In the genomic region with DNA sequence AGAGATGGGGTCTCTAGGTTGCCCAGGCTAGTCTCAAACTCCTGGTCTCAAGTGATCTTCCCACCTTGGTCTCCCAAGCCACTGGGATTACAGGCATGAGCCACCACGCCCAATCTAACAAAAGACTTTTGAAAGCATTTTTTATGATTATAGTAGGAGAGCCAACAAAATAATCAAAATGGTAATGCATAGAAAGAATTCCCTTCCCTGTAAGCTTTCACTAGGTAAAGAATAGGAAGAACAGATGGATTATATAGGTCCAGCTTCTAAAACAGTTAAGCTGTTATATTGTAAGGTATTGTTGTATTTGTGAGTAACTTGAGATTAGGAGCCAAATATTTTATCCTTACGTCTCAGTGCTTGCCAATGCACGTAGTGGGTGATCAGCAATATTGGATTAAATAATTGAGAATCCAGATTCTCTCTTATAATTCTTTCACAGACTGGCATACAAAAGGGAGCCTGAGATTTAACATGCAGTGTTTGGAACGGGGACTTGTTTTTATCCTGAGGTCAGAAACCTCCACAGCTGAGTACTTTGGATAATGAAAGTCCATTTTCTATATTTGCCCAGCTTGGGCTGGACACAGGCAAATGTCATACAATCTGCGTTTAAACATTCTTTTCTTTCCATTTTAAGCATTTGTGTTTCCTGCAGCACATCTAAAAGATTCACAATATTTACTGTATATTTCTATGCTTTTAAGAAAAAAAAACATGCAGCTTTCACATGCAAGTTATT, we compare ENCODE assay signal across 16 cellular contexts.
DNase-seq lines count a peak whose midpoint lies in the region; ATAC-seq and TF ChIP-seq lines count a peak whose summit lies in the region.
"Had no signal": no experiment of that assay in that cellular context is flagged by ENCODE, and none has a peak within 500 bp of the region (broad histone marks: within the 10 kb centered on the region; RNA-seq: fewer than 3 reads in every experiment).

No MANE protein-coding gene starts in this region.

- 89% methylated on average over 5 of the region's 5 CpGs for WGBS in smooth muscle cell (ENCODE audit: low lambda C conversion rate)

- no peak overlapping the region for H3K9ac ChIP-seq in smooth muscle cell (ENCODE audit: low read depth)

- no peak for ATAC-seq in GM19397 (IDR thresholded peaks at IDR 0.05; ENCODE audit: unreplicated experiment)
- ATAC-seq: natural killer cell treated with Interleukin-12 subunit alpha and Interleukin-12 subunit beta and Interleukin-15 and Interleukin-18, amount 100 ng/mL, for 72 hours had no signal

- DNase-seq in NCI-H1930 (lab: John Stamatoyannopoulos, UW) (peak; percentile 36 to 41), caudate nucleus (lab: John Stamatoyannopoulos, UW) (no peak), lung microvascular endothelial cell (ENCODE audit: low read depth in 2 of 2) (peak; percentile 33 to 79), smooth muscle cell (lab: John Stamatoyannopoulos, UW; ENCODE audit: unreplicated experiment) (no peak), T1000 (lab: John Stamatoyannopoulos, UW) (no peak)
- no peak for DNase-seq in effector memory CD4-positive, alpha-beta T cell
- DNase-seq in stimulated activated CD4-positive, alpha-beta T cell treated with anti-CD3 and anti-CD28 coated beads, Interleukin-12 subunit alpha, Interleukin-12 subunit beta, amount 100 ng/mL, for 4 hours = no peak
- DNase-seq: DMS 273 treated with DMSO at 0.1 percent for 48 hours, glutamatergic neuron, IMR-90, kidney, NCI-H1048, NCI-H524, T-helper 9 cell had no signal

- no peaks in the 10 kb centered on the region for H3K36me3 ChIP-seq in smooth muscle cell (ENCODE audit: low read depth)
- no peaks in the 10 kb centered on the region for H3K36me3 ChIP-seq in effector memory CD4-positive, alpha-beta T cell (ENCODE audit: control insufficient read depth, insufficient read depth, low read length)

- H4K20me1 ChIP-seq in smooth muscle cell (ENCODE audit: low read depth) = no peaks in the 10 kb centered on the region

- peak overlapping the region; percentile 31 for H2AFZ ChIP-seq in smooth muscle cell (ENCODE audit: low read depth)

- no peaks in the 10 kb centered on the region for H3K27me3 ChIP-seq in smooth muscle cell (ENCODE audit: low read depth)
- no peaks in the 10 kb centered on the region for H3K27me3 ChIP-seq in effector memory CD4-positive, alpha-beta T cell (replicated peaks; ENCODE audit: control insufficient read depth, insufficient read depth, low read length, poor library complexity, severe bottlenecking)

- H3K4me2 ChIP-seq in smooth muscle cell = no peak overlapping the region

- no peaks in the 10 kb centered on the region for H3K9me3 ChIP-seq in smooth muscle cell (replicated peaks; ENCODE audit: low read depth)
- no peaks in the 10 kb centered on the region for H3K9me3 ChIP-seq in effector memory CD4-positive, alpha-beta T cell (ENCODE audit: control insufficient read depth, low read length)

- no peak overlapping the region for H3K4me3 ChIP-seq in smooth muscle cell
- no peak overlapping the region for H3K4me3 ChIP-seq in effector memory CD4-positive, alpha-beta T cell (ENCODE audit: insufficient read depth, low read depth, low read length, poor library complexity, severe bottlenecking)

- peak overlapping the region; percentile 46 for H3K27ac ChIP-seq in caudate nucleus (ENCODE audit: low read depth, low read length)
- no peak overlapping the region for H3K27ac ChIP-seq in smooth muscle cell (ENCODE audit: low read depth)
- H3K27ac ChIP-seq in effector memory CD4-positive, alpha-beta T cell (ENCODE audit: insufficient read depth, low read length, poor library complexity, severe bottlenecking) = no peak overlapping the region

- no peaks in the 10 kb centered on the region for H3F3A ChIP-seq in smooth muscle cell (ENCODE audit: low read depth)

- TF ChIP-seq CTCF in smooth muscle cell (IDR thresholded peaks at IDR 0.05; ENCODE audit: borderline replicate concordance, insufficient read depth, poor library complexity, severe bottlenecking) = no peak

- H3K4me1 ChIP-seq in smooth muscle cell (ENCODE audit: low read depth) = peaks cover 28% of the 10 kb centered on the region
- H3K4me1 ChIP-seq in effector memory CD4-positive, alpha-beta T cell (ENCODE audit: control insufficient read depth, insufficient read depth, low read length, poor library complexity, severe bottlenecking) = no peaks in the 10 kb centered on the region

- H3K79me2 ChIP-seq in smooth muscle cell (ENCODE audit: low read depth) = no peaks in the 10 kb centered on the region

Comparison
In these comparisons a context has a peak if more than half of its experiments do, and no peak if none do; other contexts are left out.
1. DNase-seq: peak in NCI-H1930 (2 of 2) and lung microvascular endothelial cell (2 of 2); none in caudate nucleus (0 of 61), smooth muscle cell (single experiment), T1000 (single experiment), effector memory CD4-positive, alpha-beta T cell (0 of 3) and stimulated activated CD4-positive, alpha-beta T cell treated with anti-CD3 and anti-CD28 coated beads, Interleukin-12 subunit alpha, Interleukin-12 subunit beta, amount 100 ng/mL, for 4 hours (single experiment).